ENCODE assay signal across 9 cellular contexts in the genomic region with DNA sequence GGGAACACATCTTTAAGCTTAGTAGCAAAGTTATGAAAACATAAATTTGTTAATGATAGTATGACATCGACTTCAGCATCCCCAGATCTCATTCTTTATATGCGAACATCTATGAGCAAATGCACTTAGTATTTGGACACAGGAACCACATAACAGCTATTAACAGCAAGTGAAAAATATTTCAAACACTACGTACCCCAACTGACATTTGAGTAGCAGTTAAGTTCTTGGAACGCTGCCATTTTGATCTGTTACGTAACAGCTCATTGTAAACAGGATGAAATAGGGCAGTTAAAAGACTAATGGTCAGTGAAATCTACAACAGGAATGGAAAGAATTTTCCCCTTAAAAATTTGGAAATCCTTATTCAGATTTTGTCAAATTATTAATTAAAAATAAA.
A peak's percentile ranks its signal among the peaks of the same experiment; 100 is the strongest.
DNase-seq lines count a peak whose midpoint lies in the region; ATAC-seq, FAIRE-seq and TF ChIP-seq lines count a peak whose summit lies in the region.
"Had no signal": no experiment of that assay in that cellular context is flagged by ENCODE, and none has a peak within 500 bp of the region (broad histone marks: within the 10 kb centered on the region; RNA-seq: fewer than 3 reads in every experiment).

No MANE protein-coding gene starts in this region.

- ATAC-seq in heart right ventricle: peak in 6 of 8 donors; percentile 22 to 70 (median 67)
- ATAC-seq in GM21526 (IDR thresholded peaks at IDR 0.05; ENCODE audit: low FRiP score, unreplicated experiment): no peak

- intact Hi-C loops in heart right ventricle (cut with DNase I): no loop called here

- H3K4me1 ChIP-seq in SJCRH30 (peaks cover 15% of the 10 kb centered on the region; the same call in 1 of the 2 replicates), heart right ventricle (peaks cover 0 to 29% (median 16%) of the 10 kb centered on the region in 9 donors)

- DNase-seq in NCI-H345 (lab: John Stamatoyannopoulos, UW) (peak; percentile 34), NCI-H345 treated with DMSO at 0.1 percent for 48 hours (lab: John Stamatoyannopoulos, UW; ENCODE audit: unreplicated experiment) (no peak), SJCRH30 (peak; percentile 32 to 64), heart right ventricle (peak in 1 of 2 donors; percentile 62), urothelium cell line (ENCODE audit: low spot score) (peak; percentile 49)
- DNase-seq in stimulated activated CD4-positive, alpha-beta T cell treated with anti-CD3 and anti-CD28 coated beads, Interleukin-1b, Interleukin-23, amount 100 ng/mL, for 48 hours: no peak
- DNase-seq in activated CD4-positive, alpha-beta T cell treated with anti-CD3 and anti-CD28 coated beads for 4 hours: no peak
- DNase-seq: GOT3 had no signal

- H3K36me3 ChIP-seq in SJCRH30: no peaks in the 10 kb centered on the region
- no peaks in the 10 kb centered on the region for H3K36me3 ChIP-seq in heart right ventricle

- FAIRE-seq in urothelium cell line (lab: Jason Lieb, UNC): peak; percentile 9

- WGBS in heart right ventricle, 2 donors: 8 to 11% methylated on average over 5 of the region's 5 CpGs

- no peak overlapping the region for H3K27ac ChIP-seq in SJCRH30
- no peak overlapping the region for H3K27ac ChIP-seq in heart right ventricle

- H3K27me3 ChIP-seq in SJCRH30 (no peaks in the 10 kb centered on the region), heart right ventricle (no peaks in the 10 kb centered on the region)

- no peak overlapping the region for H3K4me3 ChIP-seq in SJCRH30
- no peak overlapping the region for H3K4me3 ChIP-seq in heart right ventricle

- TF ChIP-seq CTCF in heart right ventricle (IDR thresholded peaks at IDR 0.05): no peak

- 0 out of 2 replicates have a peak, but pooled peaks cover 4% of the 10 kb centered on the region for H3K9me3 ChIP-seq in SJCRH30 (replicated peaks)
- H3K9me3 ChIP-seq in heart right ventricle: no peaks in the 10 kb centered on the region

Comparison
In these comparisons a context has a peak if more than half of its experiments do, and no peak if none do; other contexts are left out.
1. DNase-seq: peak in NCI-H345 (single experiment), SJCRH30 (2 of 2) and urothelium cell line (single experiment); none in NCI-H345 treated with DMSO at 0.1 percent for 48 hours (single experiment), stimulated activated CD4-positive, alpha-beta T cell treated with anti-CD3 and anti-CD28 coated beads, Interleukin-1b, Interleukin-23, amount 100 ng/mL, for 48 hours (single experiment) and activated CD4-positive, alpha-beta T cell treated with anti-CD3 and anti-CD28 coated beads for 4 hours (0 of 2).